28 cellular contexts compared by ENCODE assay signal in the genomic region with DNA sequence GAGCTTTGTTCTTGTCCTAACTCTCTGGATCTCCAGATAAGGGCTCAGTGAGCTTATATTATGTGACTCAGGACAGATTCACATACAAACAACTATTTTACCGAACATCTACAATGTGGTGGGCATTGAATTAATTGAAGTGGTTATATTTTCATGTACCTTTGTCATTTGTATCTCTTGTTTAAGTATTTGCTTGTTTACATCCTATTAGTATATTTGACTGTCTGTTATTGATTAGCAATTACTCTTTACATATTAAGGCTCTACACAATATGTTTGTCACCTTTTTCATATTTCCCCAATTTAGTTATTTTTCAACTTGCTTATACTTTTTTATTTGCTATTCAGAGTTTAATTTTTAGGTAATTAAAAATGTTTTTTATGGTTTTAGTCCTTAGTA.
"Had no signal": no experiment of that assay in that cellular context is flagged by ENCODE, and none has a peak within 500 bp of the region (broad histone marks: within the 10 kb centered on the region; RNA-seq: fewer than 3 reads in every experiment).

No MANE protein-coding gene starts in this region.

- H3K9me3 ChIP-seq: ascending aorta had no signal

- H3K4me3 ChIP-seq: ascending aorta, cardiac muscle cell had no signal

- H3K36me3 ChIP-seq: ascending aorta, cardiac muscle cell had no signal

- DNase-seq: activated B cell treated with CpG ODN at 0.5 μM for 24 hours; activated CD4-positive, alpha-beta memory T cell treated with anti-CD3 and anti-CD28 coated beads for 36 hours; activated CD4-positive, alpha-beta T cell treated with anti-CD3 and anti-CD28 coated beads for 4 hours; activated CD4-positive, alpha-beta T cell treated with anti-CD3 and anti-CD28 coated beads, Interleukin-2, amount 10 ng/mL, durations not matched to agents 24 days and 14 days; activated CD4-positive, alpha-beta T cell treated with anti-CD3 and anti-CD28 coated beads, Interleukin-2, amount 50 U/mL, for 1 hour; activated CD4-positive, alpha-beta T cell treated with anti-CD3 and anti-CD28 coated beads, Interleukin-2, amount 50 U/mL, for 4 hours; activated CD4-positive, CD25-positive, alpha-beta regulatory T cell treated with anti-CD3 and anti-CD28 coated beads, Interleukin-2, amount 50 U/mL, for 72 hours; activated CD8-positive, alpha-beta memory T cell treated with anti-CD3 and anti-CD28 coated beads, Interleukin-2, amount 50 U/mL, for 4 hours; activated CD8-positive, alpha-beta T cell treated with anti-CD3 and anti-CD28 coated beads for 36 hours; activated effector memory CD4-positive, alpha-beta T cell treated with Interleukin-2 at 50 U/mL for 16 hours; activated gamma-delta T cell; activated naive CD4-positive, alpha-beta T cell treated with anti-CD3 and anti-CD28 coated beads, Interleukin-2, amount 10 ng/mL, durations not matched to agents 7 days and 5 days; activated naive CD4-positive, alpha-beta T cell treated with Interleukin-2 at 50 U/mL for 16 hours; activated naive CD8-positive, alpha-beta T cell treated with anti-CD3 and anti-CD28 coated beads, Interleukin-2, amount 10 ng/mL, durations not matched to agents 7 days and 5 days; activated naive CD8-positive, alpha-beta T cell treated with anti-CD3 and anti-CD28 coated beads, Interleukin-2, amount 50 U/mL, for 24 hours; activated T-cell treated with anti-CD3 and anti-CD28 coated beads, Interleukin-2, amount 50 U/mL, for 24 hours; activated T-cell treated with anti-CD3 and anti-CD28 coated beads, Interleukin-2, amount 50 U/mL, for 48 hours; amygdala; anterior cingulate cortex; caudate nucleus; cerebellar nuclear complex; T-helper 1 cell; T-helper 2 cell; T-helper 9 cell had no signal

- H3K4me1 ChIP-seq: ascending aorta had no signal

- FAIRE-seq: TTC549 had no signal

- H3K27me3 ChIP-seq: ascending aorta, cardiac muscle cell had no signal

- H3K27ac ChIP-seq: ascending aorta, cardiac muscle cell, VCaP had no signal
